9 cellular contexts compared by ENCODE assay signal in genomic region chr12:6361834-6362233, GRCh38. TPM values are rescaled to one million over a fixed set of nuclear protein-coding genes. Genes with fewer than 3 reads are reported as not detected.
DNase-seq lines count a peak whose midpoint lies in the region; ATAC-seq lines count a peak whose summit lies in the region.
"Had no signal": no experiment of that assay in that cellular context is flagged by ENCODE, and none has a peak within 500 bp of the region (broad histone marks: within the 10 kb centered on the region; RNA-seq: fewer than 3 reads in every experiment).

No MANE protein-coding gene starts in this region.

- H3K9me3 ChIP-seq in T-helper 17 cell (ENCODE audit: control insufficient read depth, low read length, poor library complexity, severe bottlenecking) = no peaks in the 10 kb centered on the region

- no peaks in the 10 kb centered on the region for H3K36me3 Mint-ChIP-seq in T-helper 17 cell (ENCODE audit: low read depth)

- peak overlapping the region; percentile 78 for H3K4me3 Mint-ChIP-seq in T-helper 17 cell

- no peak overlapping the region for H3K27ac Mint-ChIP-seq in T-helper 17 cell

- peaks cover 17% of the 10 kb centered on the region for H3K4me1 Mint-ChIP-seq in T-helper 17 cell

- intact Hi-C loops in sciatic nerve (cut with DNase I) = no loop called here

- peak; percentile 19 for ATAC-seq in T-helper 17 cell
- ATAC-seq in sciatic nerve = peak; percentile 8
- ATAC-seq in GM21515 (IDR thresholded peaks at IDR 0.05; ENCODE audit: unreplicated experiment) = no peak
- no peak for ATAC-seq in GM19455 (IDR thresholded peaks at IDR 0.05; ENCODE audit: unreplicated experiment)

- H3K27me3 Mint-ChIP-seq in T-helper 17 cell = peaks cover 2% of the 10 kb centered on the region

- DNase-seq in EL = peak; percentile 16
- DNase-seq in T-helper 17 cell = no peak
- DNase-seq in glomerular visceral epithelial cell (ENCODE audit: extremely low spot score) = peak; percentile 80
- no peak for DNase-seq in sciatic nerve (ENCODE audit: low spot score)
- DNase-seq in MV-4-11 (lab: John Stamatoyannopoulos, UW) = no peak
- DNase-seq in NCI-H82 (lab: John Stamatoyannopoulos, UW) = no peak
- DNase-seq: Kasumi-1 had no signal

RNA-seq across cellular contexts. Expression of gene SCNN1A, which starts 13.5 kb away (rescaled TPM):
- total RNA-seq in T-helper 17 cell (1 to 10 TPM; 2.1 to 2.8 TPM), sciatic nerve (16.8 TPM)

RNA-seq across cellular contexts. Expression of gene TNFRSF1A, which starts 20.0 kb away (rescaled TPM):
- total RNA-seq in T-helper 17 cell = 10 to 100 TPM; 22.4 to 23.0 TPM
- 215 TPM for total RNA-seq in sciatic nerve

RNA-seq across cellular contexts. Expression of gene LTBR, which starts 22.1 kb away (rescaled TPM):
- total RNA-seq in T-helper 17 cell (1 to 10 TPM in 1 of 2 donors, under 1 TPM in 1; 0.47 to 1.4 TPM), sciatic nerve (99.7 TPM)

RNA-seq across cellular contexts. Expression of gene PLEKHG6, which starts 51.4 kb away (rescaled TPM):
- total RNA-seq in T-helper 17 cell = not detected
- 5.2 TPM for total RNA-seq in sciatic nerve

Comparison
In these comparisons a context has a peak if more than half of its experiments do, and no peak if none do; other contexts are left out.
1. DNase-seq: peak in EL (single experiment) and glomerular visceral epithelial cell (single experiment); none in T-helper 17 cell (0 of 3), sciatic nerve (single experiment), MV-4-11 (single experiment) and NCI-H82 (single experiment).
2. ATAC-seq: peak in T-helper 17 cell (single experiment) and sciatic nerve (single experiment); none in GM21515 (single experiment) and GM19455 (single experiment).
3. RNA of gene LTBR, which starts 22.1 kb away (total RNA-seq): 99.7 TPM in sciatic nerve (single experiment); 0.47 to 1.4 TPM in T-helper 17 cell; every median in the first group is over 10 times any median in the second.